Comparison of ENCODE assay signal across 28 cellular contexts in genomic region chr1:242802973-242803372, GRCh38.
"Had no signal": no experiment of that assay in that cellular context is flagged by ENCODE, and none has a peak within 500 bp of the region (broad histone marks: within the 10 kb centered on the region; RNA-seq: fewer than 3 reads in every experiment).

No MANE protein-coding gene starts in this region.

- H3K4me3 ChIP-seq: colonic mucosa, coronary artery, dorsolateral prefrontal cortex, esophagus muscularis mucosa, esophagus squamous epithelium, gastrocnemius medialis, gastroesophageal sphincter, heart left ventricle, heart right ventricle had no signal

- H3K9me3 ChIP-seq: colonic mucosa, esophagus muscularis mucosa, esophagus squamous epithelium, gastrocnemius medialis, gastroesophageal sphincter, heart left ventricle, heart right ventricle had no signal

- H3K27ac ChIP-seq: colonic mucosa, coronary artery, dorsolateral prefrontal cortex, epithelial cell of prostate, esophagus muscularis mucosa, esophagus squamous epithelium, foreskin keratinocyte, gastrocnemius medialis, gastroesophageal sphincter, heart left ventricle, heart right ventricle had no signal

- DNase-seq: colonic mucosa; cortex of kidney; dermis blood vessel endothelial cell; dorsolateral prefrontal cortex; effector CD4-positive, alpha-beta T cell; effector CD8-positive, alpha-beta T cell; effector memory CD4-positive, alpha-beta T cell; effector memory CD8-positive, alpha-beta T cell; endodermal cell; erythroblast; esophagus squamous epithelium; foreskin fibroblast; foreskin keratinocyte; foreskin melanocyte; gastrocnemius medialis; glutamatergic neuron; head of caudate nucleus; heart left ventricle; heart right ventricle had no signal

- H3K27me3 ChIP-seq: colonic mucosa, dorsolateral prefrontal cortex, esophagus muscularis mucosa, esophagus squamous epithelium, foreskin keratinocyte, gastrocnemius medialis, gastroesophageal sphincter, heart left ventricle, heart right ventricle had no signal

- FAIRE-seq: colon, endometrium, endothelial cell of umbilical vein, frontal cortex had no signal

- H3K4me1 ChIP-seq: colonic mucosa, esophagus muscularis mucosa, esophagus squamous epithelium, foreskin keratinocyte, gastrocnemius medialis, gastroesophageal sphincter, heart left ventricle, heart right ventricle had no signal

- ATAC-seq: effector memory CD8-positive, alpha-beta T cell; esophagus mucosa; foreskin keratinocyte; gastrocnemius medialis; gastroesophageal sphincter; heart left ventricle; heart right ventricle had no signal

- H3K36me3 ChIP-seq: colonic mucosa, esophagus muscularis mucosa, esophagus squamous epithelium, gastrocnemius medialis, gastroesophageal sphincter, heart left ventricle, heart right ventricle had no signal
